8 cellular contexts compared by ENCODE assay signal in genomic region chr2:54899576-54900200, GRCh38.
A peak's percentile ranks its signal among the peaks of the same experiment; 100 is the strongest.
DNase-seq lines count a peak whose midpoint lies in the region; ATAC-seq and TF ChIP-seq lines count a peak whose summit lies in the region.

No MANE protein-coding gene starts in this region.

- TF ChIP-seq CTCF in Panc1 (IDR thresholded peaks at IDR 0.05) (peak; percentile 79), fibroblast of mammary gland (conservative IDR thresholded peaks at IDR 0.05; ENCODE audit: control insufficient read depth, insufficient read depth, low read depth, low read length) (peak; percentile 76), parathyroid adenoma (IDR thresholded peaks at IDR 0.05) (peak; percentile 44)

- DNase-seq in Ammon's horn (ENCODE audit: low spot score) (peak; percentile 78), Panc1 (ENCODE audit: low read depth, low spot score) (no peak), fibroblast of mammary gland (ENCODE audit: low read depth) (peak; percentile 73)

- peak overlapping the region; percentile 94 for H3K27ac ChIP-seq in Panc1 (ENCODE audit: low read length)
- H3K27ac ChIP-seq in parathyroid adenoma, result no peak overlapping the region

- POLR2A ChIA-PET in Panc1 (lab: Charles Lee), result interaction anchor here (0.6 to 1.2 kb wide), 4 partner anchors 55 to 151 kb away, joined by 3 read pairs; partner anchors contain the start of gene RTN4

- H3K79me2 ChIP-seq in parathyroid adenoma, result no peaks in the 10 kb centered on the region

- H3K27me3 ChIP-seq in Panc1 (ENCODE audit: control insufficient read depth, insufficient read depth, low read length) (no peaks in the 10 kb centered on the region), parathyroid adenoma (ENCODE audit: control insufficient read depth, insufficient read depth, low read length) (no peaks in the 10 kb centered on the region)

- in situ Hi-C loops in Panc1 (cut with HindIII; ENCODE audit: low pct_unique_long_range_greater_than_20kb, low sequenced_read_pairs), result no loop called here

- peaks cover 5% of the 10 kb centered on the region; the same call in 1 of the 2 replicates for H3K9me3 ChIP-seq in Panc1 (ENCODE audit: control insufficient read depth, insufficient read depth, low read depth, low read length)
- no peaks in the 10 kb centered on the region for H3K9me3 ChIP-seq in parathyroid adenoma (ENCODE audit: control insufficient read depth, low read length)

- H3K4me1 ChIP-seq in Panc1 (ENCODE audit: control insufficient read depth, insufficient read depth, low read length) (peaks cover 32% of the 10 kb centered on the region), parathyroid adenoma (peaks cover 4% of the 10 kb centered on the region)

- no TSS peak for BruUV-seq in Panc1 (replicated peaks; lab: Mats Ljungman, UMichigan)

- no peak overlapping the region for H3K4me3 ChIP-seq in Panc1 (ENCODE audit: low read depth in 2 of 2, low read length in 2 of 2)
- H3K4me3 ChIP-seq in fibroblast of mammary gland (ENCODE audit: control insufficient read depth, low read depth, low read length), result no peak overlapping the region
- no peak overlapping the region for H3K4me3 ChIP-seq in parathyroid adenoma (ENCODE audit: low read depth, low read length)

- no peak overlapping the region for H2AFZ ChIP-seq in parathyroid adenoma

- ATAC-seq in GM21619 (IDR thresholded peaks at IDR 0.05; ENCODE audit: unreplicated experiment), result peak; percentile 50
- peak; percentile 31; the same call in 1 of the 2 replicates for ATAC-seq in Panc1
- no peak for ATAC-seq in GM18517 (IDR thresholded peaks at IDR 0.05; ENCODE audit: unreplicated experiment)
- no peak for ATAC-seq in GM21528 (IDR thresholded peaks at IDR 0.05; ENCODE audit: low FRiP score, unreplicated experiment)
- no peak for ATAC-seq in HG02840 (IDR thresholded peaks at IDR 0.05; ENCODE audit: low FRiP score, unreplicated experiment)

- H3K4me2 ChIP-seq in parathyroid adenoma (ENCODE audit: low read length), result no peak overlapping the region

- CTCF ChIA-PET in Panc1 (lab: Charles Lee), result interaction anchor here (0.5 to 2.0 kb wide), 19 partner anchors 29 to 325 kb away, joined by 3 to 7 read pairs (median 4); partner anchors contain the start of gene RTN4

- no peaks in the 10 kb centered on the region for H3K36me3 ChIP-seq in Panc1 (ENCODE audit: control insufficient read depth, insufficient read depth, low read length)
- H3K36me3 ChIP-seq in parathyroid adenoma (ENCODE audit: control insufficient read depth, insufficient read depth, low read length), result no peaks in the 10 kb centered on the region

- H3K9ac ChIP-seq in parathyroid adenoma, result no peak overlapping the region

- intact Hi-C loops in Panc1 (cut with micrococcal nuclease; ENCODE audit: unreplicated experiment), result loop anchor here (2.0 to 5.0 kb wide), 2 partner anchors 113 to 267 kb away; no protein-coding TSS in a partner anchor

Comparison
In these comparisons a context has a peak if more than half of its experiments do, and no peak if none do; other contexts are left out.
1. ATAC-seq: peak in GM21619 (single experiment) and Panc1 (single experiment); none in GM18517 (single experiment), GM21528 (single experiment) and HG02840 (single experiment).
2. Peak in every context shown above with its lines, with median percentiles within 50 percentile points of each other: CTCF ChIP-seq.